1 cellular context compared by ENCODE assay signal in genomic region chr22:42519544-42520237, GRCh38.
TF ChIP-seq lines count a peak whose summit lies in the region.

A gene with protein sequence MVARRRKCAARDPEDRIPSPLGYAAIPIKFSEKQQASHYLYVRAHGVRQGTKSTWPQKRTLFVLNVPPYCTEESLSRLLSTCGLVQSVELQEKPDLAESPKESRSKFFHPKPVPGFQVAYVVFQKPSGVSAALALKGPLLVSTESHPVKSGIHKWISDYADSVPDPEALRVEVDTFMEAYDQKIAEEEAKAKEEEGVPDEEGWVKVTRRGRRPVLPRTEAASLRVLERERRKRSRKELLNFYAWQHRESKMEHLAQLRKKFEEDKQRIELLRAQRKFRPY (minus strand): TSS chr22:42519796. CDS start chr22:42519786, 10 bp downstream.

TF ChIP-seq in K562, 482 proteins besides CTCF, POLR2A, EP300 and RAD21 (continued from another document and continues in another):
- TF ChIP-seq, protein P1, sequence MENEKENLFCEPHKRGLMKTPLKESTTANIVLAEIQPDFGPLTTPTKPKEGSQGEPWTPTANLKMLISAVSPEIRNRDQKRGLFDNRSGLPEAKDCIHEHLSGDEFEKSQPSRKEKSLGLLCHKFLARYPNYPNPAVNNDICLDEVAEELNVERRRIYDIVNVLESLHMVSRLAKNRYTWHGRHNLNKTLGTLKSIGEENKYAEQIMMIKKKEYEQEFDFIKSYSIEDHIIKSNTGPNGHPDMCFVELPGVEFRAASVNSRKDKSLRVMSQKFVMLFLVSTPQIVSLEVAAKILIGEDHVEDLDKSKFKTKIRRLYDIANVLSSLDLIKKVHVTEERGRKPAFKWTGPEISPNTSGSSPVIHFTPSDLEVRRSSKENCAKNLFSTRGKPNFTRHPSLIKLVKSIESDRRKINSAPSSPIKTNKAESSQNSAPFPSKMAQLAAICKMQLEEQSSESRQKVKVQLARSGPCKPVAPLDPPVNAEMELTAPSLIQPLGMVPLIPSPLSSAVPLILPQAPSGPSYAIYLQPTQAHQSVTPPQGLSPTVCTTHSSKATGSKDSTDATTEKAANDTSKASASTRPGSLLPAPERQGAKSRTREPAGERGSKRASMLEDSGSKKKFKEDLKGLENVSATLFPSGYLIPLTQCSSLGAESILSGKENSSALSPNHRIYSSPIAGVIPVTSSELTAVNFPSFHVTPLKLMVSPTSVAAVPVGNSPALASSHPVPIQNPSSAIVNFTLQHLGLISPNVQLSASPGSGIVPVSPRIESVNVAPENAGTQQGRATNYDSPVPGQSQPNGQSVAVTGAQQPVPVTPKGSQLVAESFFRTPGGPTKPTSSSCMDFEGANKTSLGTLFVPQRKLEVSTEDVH (IDR thresholded peaks at IDR 0.05; ENCODE audit: low read depth, partially characterized antibody): peak; percentile 59
- TF ChIP-seq ZNF143 (CRISPR knock-in tag; IDR thresholded peaks at IDR 0.05): peak; percentile 78
- TF ChIP-seq ZNF655 (CRISPR knock-in tag; IDR thresholded peaks at IDR 0.05): no peak
- no peak for TF ChIP-seq RBM22 (IDR thresholded peaks at IDR 0.05; ENCODE audit: low read depth, low read length, poor library complexity, severe bottlenecking)
- no peak for TF ChIP-seq U2AF2 (optimal IDR thresholded peaks at IDR 0.05; ENCODE audit: low read depth, low read length)
- no peak for TF ChIP-seq SREBF1 (IDR thresholded peaks at IDR 0.05; ENCODE audit: borderline replicate concordance, low read depth, low read length)
- TF ChIP-seq MYC (IDR thresholded peaks at IDR 0.05; ENCODE audit: low read depth, low read length): peak; percentile 59; the same call in 1 of the 2 replicates
- no peak for TF ChIP-seq MYC (CRISPR knock-in tag; IDR thresholded peaks at IDR 0.05; ENCODE audit: borderline replicate concordance, low read depth)
- peak; percentile 51 for TF ChIP-seq MEIS2 (IDR thresholded peaks at IDR 0.05; ENCODE audit: partially characterized antibody)
- peak; percentile 81 for TF ChIP-seq VEZF1 (CRISPR knock-in tag; IDR thresholded peaks at IDR 0.05)
- TF ChIP-seq ZBTB17 (CRISPR knock-in tag; IDR thresholded peaks at IDR 0.05): no peak
- TF ChIP-seq NR2F6 (CRISPR knock-in tag; IDR thresholded peaks at IDR 0.05): no peak
- no peak for TF ChIP-seq NCOA2 (IDR thresholded peaks at IDR 0.05; ENCODE audit: partially characterized antibody in 2 of 2)
- no peak for TF ChIP-seq HDAC6 (IDR thresholded peaks at IDR 0.05; ENCODE audit: low read depth, low read length)
- TF ChIP-seq, protein P2, sequence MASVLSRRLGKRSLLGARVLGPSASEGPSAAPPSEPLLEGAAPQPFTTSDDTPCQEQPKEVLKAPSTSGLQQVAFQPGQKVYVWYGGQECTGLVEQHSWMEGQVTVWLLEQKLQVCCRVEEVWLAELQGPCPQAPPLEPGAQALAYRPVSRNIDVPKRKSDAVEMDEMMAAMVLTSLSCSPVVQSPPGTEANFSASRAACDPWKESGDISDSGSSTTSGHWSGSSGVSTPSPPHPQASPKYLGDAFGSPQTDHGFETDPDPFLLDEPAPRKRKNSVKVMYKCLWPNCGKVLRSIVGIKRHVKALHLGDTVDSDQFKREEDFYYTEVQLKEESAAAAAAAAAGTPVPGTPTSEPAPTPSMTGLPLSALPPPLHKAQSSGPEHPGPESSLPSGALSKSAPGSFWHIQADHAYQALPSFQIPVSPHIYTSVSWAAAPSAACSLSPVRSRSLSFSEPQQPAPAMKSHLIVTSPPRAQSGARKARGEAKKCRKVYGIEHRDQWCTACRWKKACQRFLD (CRISPR knock-in tag; IDR thresholded peaks at IDR 0.05): no peak
- peak; percentile 43; the same call in 1 of the 2 replicates for TF ChIP-seq POLR2AphosphoS5 (IDR thresholded peaks at IDR 0.05; ENCODE audit: control insufficient read depth, insufficient read depth, low read depth, low read length)
- TF ChIP-seq POU5F1 (IDR thresholded peaks at IDR 0.05; ENCODE audit: borderline replicate concordance, low read depth, low read length, partially characterized antibody): no peak
- no peak for TF ChIP-seq COPS2 (conservative IDR thresholded peaks at IDR 0.05)
- TF ChIP-seq, protein P3, sequence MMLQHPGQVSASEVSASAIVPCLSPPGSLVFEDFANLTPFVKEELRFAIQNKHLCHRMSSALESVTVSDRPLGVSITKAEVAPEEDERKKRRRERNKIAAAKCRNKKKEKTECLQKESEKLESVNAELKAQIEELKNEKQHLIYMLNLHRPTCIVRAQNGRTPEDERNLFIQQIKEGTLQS (IDR thresholded peaks at IDR 0.05): no peak
- TF ChIP-seq, protein P3 (CRISPR knock-in tag; conservative IDR thresholded peaks at IDR 0.05): no peak
- TF ChIP-seq, protein P4, sequence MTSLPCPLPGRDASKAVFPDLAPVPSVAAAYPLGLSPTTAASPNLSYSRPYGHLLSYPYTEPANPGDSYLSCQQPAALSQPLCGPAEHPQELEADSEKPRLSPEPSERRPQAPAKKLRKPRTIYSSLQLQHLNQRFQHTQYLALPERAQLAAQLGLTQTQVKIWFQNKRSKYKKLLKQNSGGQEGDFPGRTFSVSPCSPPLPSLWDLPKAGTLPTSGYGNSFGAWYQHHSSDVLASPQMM (CRISPR knock-in tag; IDR thresholded peaks at IDR 0.05): no peak
- 0 out of 2 replicates have a peak, but pooled peaks have one; percentile 21 for TF ChIP-seq GABPA (tag; conservative IDR thresholded peaks at IDR 0.05; ENCODE audit: low read depth)
- TF ChIP-seq SUPT5H (IDR thresholded peaks at IDR 0.05): peak; percentile 59; the same call in 1 of the 2 replicates
- TF ChIP-seq, protein P5, sequence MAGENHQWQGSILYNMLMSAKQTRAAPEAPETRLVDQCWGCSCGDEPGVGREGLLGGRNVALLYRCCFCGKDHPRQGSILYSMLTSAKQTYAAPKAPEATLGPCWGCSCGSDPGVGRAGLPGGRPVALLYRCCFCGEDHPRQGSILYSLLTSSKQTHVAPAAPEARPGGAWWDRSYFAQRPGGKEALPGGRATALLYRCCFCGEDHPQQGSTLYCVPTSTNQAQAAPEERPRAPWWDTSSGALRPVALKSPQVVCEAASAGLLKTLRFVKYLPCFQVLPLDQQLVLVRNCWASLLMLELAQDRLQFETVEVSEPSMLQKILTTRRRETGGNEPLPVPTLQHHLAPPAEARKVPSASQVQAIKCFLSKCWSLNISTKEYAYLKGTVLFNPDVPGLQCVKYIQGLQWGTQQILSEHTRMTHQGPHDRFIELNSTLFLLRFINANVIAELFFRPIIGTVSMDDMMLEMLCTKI (IDR thresholded peaks at IDR 0.05; ENCODE audit: partially characterized antibody): no peak
- TF ChIP-seq HCFC1 (IDR thresholded peaks at IDR 0.05; ENCODE audit: low read depth, low read length): peak; percentile 81
- TF ChIP-seq, protein P6, sequence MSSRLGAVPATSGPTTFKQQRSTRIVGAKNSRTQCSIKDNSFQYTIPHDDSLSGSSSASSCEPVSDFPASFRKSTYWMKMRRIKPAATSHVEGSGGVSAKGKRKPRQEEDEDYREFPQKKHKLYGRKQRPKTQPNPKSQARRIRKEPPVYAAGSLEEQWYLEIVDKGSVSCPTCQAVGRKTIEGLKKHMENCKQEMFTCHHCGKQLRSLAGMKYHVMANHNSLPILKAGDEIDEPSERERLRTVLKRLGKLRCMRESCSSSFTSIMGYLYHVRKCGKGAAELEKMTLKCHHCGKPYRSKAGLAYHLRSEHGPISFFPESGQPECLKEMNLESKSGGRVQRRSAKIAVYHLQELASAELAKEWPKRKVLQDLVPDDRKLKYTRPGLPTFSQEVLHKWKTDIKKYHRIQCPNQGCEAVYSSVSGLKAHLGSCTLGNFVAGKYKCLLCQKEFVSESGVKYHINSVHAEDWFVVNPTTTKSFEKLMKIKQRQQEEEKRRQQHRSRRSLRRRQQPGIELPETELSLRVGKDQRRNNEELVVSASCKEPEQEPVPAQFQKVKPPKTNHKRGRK (tag; IDR thresholded peaks at IDR 0.05): no peak
- 0 out of 2 replicates have a peak, but pooled peaks have one; percentile 15 for TF ChIP-seq CTBP1 (IDR thresholded peaks at IDR 0.05; ENCODE audit: borderline replicate concordance)
- peak; percentile 70 for TF ChIP-seq TAF1 (IDR thresholded peaks at IDR 0.05; ENCODE audit: control insufficient read depth, extremely low read depth, insufficient read depth, low read length, severe bottlenecking)
- TF ChIP-seq, protein P7, sequence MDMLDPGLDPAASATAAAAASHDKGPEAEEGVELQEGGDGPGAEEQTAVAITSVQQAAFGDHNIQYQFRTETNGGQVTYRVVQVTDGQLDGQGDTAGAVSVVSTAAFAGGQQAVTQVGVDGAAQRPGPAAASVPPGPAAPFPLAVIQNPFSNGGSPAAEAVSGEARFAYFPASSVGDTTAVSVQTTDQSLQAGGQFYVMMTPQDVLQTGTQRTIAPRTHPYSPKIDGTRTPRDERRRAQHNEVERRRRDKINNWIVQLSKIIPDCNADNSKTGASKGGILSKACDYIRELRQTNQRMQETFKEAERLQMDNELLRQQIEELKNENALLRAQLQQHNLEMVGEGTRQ (CRISPR knock-in tag; IDR thresholded peaks at IDR 0.05): no peak
- TF ChIP-seq GABPB1 (CRISPR knock-in tag; IDR thresholded peaks at IDR 0.05): peak; percentile 31; the same call in 1 of the 2 replicates
- no peak for TF ChIP-seq SETDB1 (IDR thresholded peaks at IDR 0.05; ENCODE audit: low read length)
- TF ChIP-seq ZMIZ1 (IDR thresholded peaks at IDR 0.05; ENCODE audit: low read depth in 2 of 2, low read length in 2 of 2): no peak
- no peak for TF ChIP-seq U2AF1 (optimal IDR thresholded peaks at IDR 0.05; ENCODE audit: low read depth, low read length)
- no peak for TF ChIP-seq ZNF324 (CRISPR knock-in tag; IDR thresholded peaks at IDR 0.05)
- TF ChIP-seq, protein P8, sequence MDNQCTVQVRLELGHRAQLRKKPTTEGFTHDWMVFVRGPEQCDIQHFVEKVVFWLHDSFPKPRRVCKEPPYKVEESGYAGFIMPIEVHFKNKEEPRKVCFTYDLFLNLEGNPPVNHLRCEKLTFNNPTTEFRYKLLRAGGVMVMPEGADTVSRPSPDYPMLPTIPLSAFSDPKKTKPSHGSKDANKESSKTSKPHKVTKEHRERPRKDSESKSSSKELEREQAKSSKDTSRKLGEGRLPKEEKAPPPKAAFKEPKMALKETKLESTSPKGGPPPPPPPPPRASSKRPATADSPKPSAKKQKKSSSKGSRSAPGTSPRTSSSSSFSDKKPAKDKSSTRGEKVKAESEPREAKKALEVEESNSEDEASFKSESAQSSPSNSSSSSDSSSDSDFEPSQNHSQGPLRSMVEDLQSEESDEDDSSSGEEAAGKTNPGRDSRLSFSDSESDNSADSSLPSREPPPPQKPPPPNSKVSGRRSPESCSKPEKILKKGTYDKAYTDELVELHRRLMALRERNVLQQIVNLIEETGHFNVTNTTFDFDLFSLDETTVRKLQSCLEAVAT (IDR thresholded peaks at IDR 0.05): no peak
- peak; percentile 71 to 95 (median 93) for TF ChIP-seq YY1 (IDR thresholded peaks at IDR 0.05; ENCODE audit: borderline replicate concordance in 1 of 3, control insufficient read depth in 1 of 3, extremely low read depth in 1 of 3, insufficient read depth in 3 of 3, insufficient read length in 1 of 3, insufficient replicate concordance in 2 of 3, low read depth in 1 of 3, low read length in 2 of 3)
- TF ChIP-seq, protein P9, sequence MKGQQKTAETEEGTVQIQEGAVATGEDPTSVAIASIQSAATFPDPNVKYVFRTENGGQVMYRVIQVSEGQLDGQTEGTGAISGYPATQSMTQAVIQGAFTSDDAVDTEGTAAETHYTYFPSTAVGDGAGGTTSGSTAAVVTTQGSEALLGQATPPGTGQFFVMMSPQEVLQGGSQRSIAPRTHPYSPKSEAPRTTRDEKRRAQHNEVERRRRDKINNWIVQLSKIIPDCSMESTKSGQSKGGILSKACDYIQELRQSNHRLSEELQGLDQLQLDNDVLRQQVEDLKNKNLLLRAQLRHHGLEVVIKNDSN (CRISPR knock-in tag; IDR thresholded peaks at IDR 0.05): no peak
- no peak for TF ChIP-seq ZNF134 (CRISPR knock-in tag; conservative IDR thresholded peaks at IDR 0.05)
- TF ChIP-seq SAFB (IDR thresholded peaks at IDR 0.05; ENCODE audit: borderline replicate concordance, low read depth, low read length): 0 out of 2 replicates have a peak, but pooled peaks have one; percentile 21
- TF ChIP-seq RNF2 (IDR thresholded peaks at IDR 0.05): no peak
